ENCODE assay signal across 10 cellular contexts in genomic region chr4:41957634-41958033, GRCh38. TPM values are rescaled to one million over a fixed set of nuclear protein-coding genes. Genes with fewer than 3 reads are reported as not detected.
A peak's percentile ranks its signal among the peaks of the same experiment; 100 is the strongest.
DNase-seq lines count a peak whose midpoint lies in the region; ATAC-seq and TF ChIP-seq lines count a peak whose summit lies in the region.
"Had no signal": no experiment of that assay in that cellular context is flagged by ENCODE, and none has a peak within 500 bp of the region (broad histone marks: within the 10 kb centered on the region; RNA-seq: fewer than 3 reads in every experiment).

No MANE protein-coding gene starts in this region.

- H4K20me1 ChIP-seq in OCI-LY7 (ENCODE audit: insufficient read depth, low read length): no peaks in the 10 kb centered on the region

- H3K36me3 ChIP-seq in OCI-LY7 (ENCODE audit: insufficient read depth, low read length) (peaks cover 34% of the 10 kb centered on the region), vagina (peaks cover 0 to 22% of the 10 kb centered on the region in 2 donors)

- no peaks in the 10 kb centered on the region for H3K27me3 Mint-ChIP-seq in immature natural killer cell (ENCODE audit: low read depth in 3 of 3)
- H3K27me3 Mint-ChIP-seq: stimulated activated naive CD8-positive, alpha-beta T cell treated with anti-CD3 and anti-CD28 coated beads, Interleukin-15, Interleukin-2, amounts not matched to agents 100 ng/mL and 50 ng/mL, for 24 hours had no signal

- no peak overlapping the region for H3K4me3 Mint-ChIP-seq in immature natural killer cell
- H3K4me3 Mint-ChIP-seq: stimulated activated naive CD8-positive, alpha-beta T cell treated with anti-CD3 and anti-CD28 coated beads, Interleukin-15, Interleukin-2, amounts not matched to agents 100 ng/mL and 50 ng/mL, for 24 hours had no signal

- no peak overlapping the region for H3K27ac ChIP-seq in OCI-LY7 (ENCODE audit: low read depth, low read length, poor library complexity, severe bottlenecking)
- no peak overlapping the region for H3K27ac ChIP-seq in vagina

- ATAC-seq in GM21423 (IDR thresholded peaks at IDR 0.05; ENCODE audit: unreplicated experiment): peak; percentile 52
- ATAC-seq in HG02970 (IDR thresholded peaks at IDR 0.05; ENCODE audit: low FRiP score, unreplicated experiment): no peak
- ATAC-seq in GM21529 (IDR thresholded peaks at IDR 0.05; ENCODE audit: unreplicated experiment): no peak

- no peak for TF ChIP-seq POLR2A in vagina (IDR thresholded peaks at IDR 0.05)

- H3K4me1 Mint-ChIP-seq in immature natural killer cell: peaks cover 0 to under 1% of the 10 kb centered on the region in 2 donors

- H3K4me2 ChIP-seq in OCI-LY7 (ENCODE audit: low read length): no peak overlapping the region

- CTCF ChIA-PET in OCI-LY7 (lab: Charles Lee; ENCODE audit: unreplicated experiment): no interaction called here

- no peaks in the 10 kb centered on the region for H3K4me1 ChIP-seq in OCI-LY7 (ENCODE audit: insufficient read depth, low read length, poor library complexity, severe bottlenecking)
- H3K4me1 ChIP-seq in vagina: no peaks in the 10 kb centered on the region

- DNase-seq in COR-L47 (lab: John Stamatoyannopoulos, UW): peak; percentile 21
- peak; percentile 63 for DNase-seq in OCI-LY7 (ENCODE audit: low spot score)
- DNase-seq in immature natural killer cell: peak; percentile 9 to 18 (median 15)
- DNase-seq in vagina (ENCODE audit: extremely low spot score in 2 of 2): no peak
- DNase-seq in NCI-H2196 (lab: John Stamatoyannopoulos, UW; ENCODE audit: unreplicated experiment): no peak
- DNase-seq: NCI-H187 had no signal

- H3K36me3 Mint-ChIP-seq in immature natural killer cell: peaks cover 0 to 20% (median 4%) of the 10 kb centered on the region in 3 donors

- no peaks in the 10 kb centered on the region for H3K27me3 ChIP-seq in vagina

- H3K9me3 ChIP-seq in OCI-LY7 (ENCODE audit: low read length) (no peaks in the 10 kb centered on the region), vagina (no peaks in the 10 kb centered on the region)

- no peak overlapping the region for H2AFZ ChIP-seq in OCI-LY7 (ENCODE audit: low read length)

- BruUV-seq in OCI-LY7 (replicated peaks; lab: Mats Ljungman, UMichigan): TSS peak; percentile 29

- no peak overlapping the region for H3K27ac Mint-ChIP-seq in immature natural killer cell
- H3K27ac Mint-ChIP-seq: stimulated activated naive CD8-positive, alpha-beta T cell treated with anti-CD3 and anti-CD28 coated beads, Interleukin-15, Interleukin-2, amounts not matched to agents 100 ng/mL and 50 ng/mL, for 24 hours had no signal

- no peaks in the 10 kb centered on the region for H3K9me3 Mint-ChIP-seq in immature natural killer cell
- H3K9me3 Mint-ChIP-seq: stimulated activated naive CD8-positive, alpha-beta T cell treated with anti-CD3 and anti-CD28 coated beads, Interleukin-15, Interleukin-2, amounts not matched to agents 100 ng/mL and 50 ng/mL, for 24 hours had no signal

- H3K4me3 ChIP-seq in OCI-LY7 (ENCODE audit: low read depth, low read length, poor library complexity, severe bottlenecking): no peak overlapping the region
- H3K4me3 ChIP-seq in vagina: no peak overlapping the region

- no peaks in the 10 kb centered on the region for H3K9me2 ChIP-seq in OCI-LY7 (ENCODE audit: insufficient read depth, low read length)

- TF ChIP-seq CTCF in OCI-LY7 (conservative IDR thresholded peaks at IDR 0.05; ENCODE audit: low read length) (peak; percentile 81), vagina (IDR thresholded peaks at IDR 0.05) (no peak)

- no peaks in the 10 kb centered on the region for H3K79me2 ChIP-seq in OCI-LY7 (ENCODE audit: insufficient read depth, low read depth, low read length)

- POLR2A ChIA-PET in OCI-LY7 (lab: Charles Lee): interaction anchor here (0.7 to 0.8 kb wide), 6 partner anchors 19 to 1765 kb away, joined by 3 to 4 read pairs (median 3); no protein-coding TSS in a partner anchor

- intact Hi-C loops in OCI-LY7 (cut with micrococcal nuclease; ENCODE audit: unreplicated experiment) (loop anchor here (2.0 to 5.0 kb wide), 2 partner anchors 195 to 325 kb away; partner anchors contain the start of gene BEND4), vagina (cut with DNase I) (no loop called here)

RNA-seq across cellular contexts. Expression of gene TMEM33, which starts 22.4 kb away (rescaled TPM):
- 21.0 and 25.7 TPM in 2 replicates for total RNA-seq in OCI-LY7 (2014; rRNA removed; shearing (Covaris generic))
- total RNA-seq in OCI-LY7 (2022): 43.0 and 46.6 TPM in 2 replicates
- 10 to 100 TPM; 11.0 to 31.4 (median 14.1) TPM for polyA plus RNA-seq in immature natural killer cell
- 44.4 TPM for total RNA-seq in vagina

RNA-seq across cellular contexts. Expression of gene DCAF4L1, which starts 23.9 kb away (rescaled TPM):
- total RNA-seq in OCI-LY7 (2014; rRNA removed; shearing (Covaris generic)): 0.09 TPM in 1 of 2 replicates, not detected in the other
- total RNA-seq in OCI-LY7 (2022): 0.07 and 0.30 TPM in 2 replicates
- polyA plus RNA-seq in immature natural killer cell: under 1 TPM in 1 of 3 donors, not detected in 2; 0.08 TPM
- not detected for total RNA-seq in vagina

RNA-seq across cellular contexts. Expression of gene SLC30A9, which starts 32.7 kb away (rescaled TPM):
- 33.8 and 60.2 TPM in 2 replicates for total RNA-seq in OCI-LY7 (2014; rRNA removed; shearing (Covaris generic))
- total RNA-seq in OCI-LY7 (2022) (40.8 and 42.5 TPM in 2 replicates), vagina (50.3 TPM)
- 10 to 100 TPM; 17.3 to 30.9 (median 29.9) TPM for polyA plus RNA-seq in immature natural killer cell

Comparison
In these comparisons a context has a peak if more than half of its experiments do, and no peak if none do; other contexts are left out.
1. DNase-seq: peak in COR-L47 (single experiment), OCI-LY7 (single experiment) and immature natural killer cell (3 of 3); none in vagina (0 of 2) and NCI-H2196 (single experiment).